In genomic region chr9:35398651-35399335, GRCh38 we compare ENCODE assay signal across 26 cellular contexts.
"Had no signal": no experiment of that assay in that cellular context is flagged by ENCODE, and none has a peak within 500 bp of the region (broad histone marks: within the 10 kb centered on the region; RNA-seq: fewer than 3 reads in every experiment).

No MANE protein-coding gene starts in this region.

- ATAC-seq: heart right ventricle, left colon, lower lobe of right lung, natural killer cell, pancreas, right lobe of liver had no signal

- DNase-seq: colonic mucosa; effector CD8-positive, alpha-beta T cell; endodermal cell; esophagus squamous epithelium; foreskin melanocyte; glutamatergic neuron; heart right ventricle; hippocampal formation; kidney glomerular epithelial cell; left colon; left ventricle myocardium inferior; lower lobe of right lung; natural killer cell; pancreas; retina; right lobe of liver; small intestine; stimulated activated CD4-positive, alpha-beta T cell treated with anti-CD3 and anti-CD28 coated beads, Interleukin-15, amount 100 ng/mL, for 24 hours; stimulated activated CD4-positive, alpha-beta T cell treated with anti-CD3 and anti-CD28 coated beads, Interleukin-2, amount 100 ng/mL, for 48 hours; stimulated activated naive CD4-positive, alpha-beta T cell; stimulated activated naive CD8-positive, alpha-beta T cell treated with anti-CD3 and anti-CD28 coated beads, Interleukin-15, amount 100 ng/mL, for 72 hours; thyroid gland had no signal

- H3K9me3 ChIP-seq: colonic mucosa, esophagus squamous epithelium, heart right ventricle, left ventricle myocardium inferior, lower lobe of right lung, neutrophil, pancreas, right lobe of liver, thyroid gland had no signal

- H3K27ac ChIP-seq: colonic mucosa, esophagus squamous epithelium, heart right ventricle, left ventricle myocardium inferior, lower lobe of right lung, neutrophil, pancreas, right lobe of liver, thyroid gland had no signal

- H3K4me1 ChIP-seq: colonic mucosa, esophagus squamous epithelium, lower lobe of right lung, pancreas, right lobe of liver, thyroid gland had no signal

- H3K27me3 ChIP-seq: colonic mucosa, esophagus squamous epithelium, heart right ventricle, neutrophil, pancreas, right lobe of liver, thyroid gland had no signal

- H3K27me3 Mint-ChIP-seq: dendritic cell treated with granulocyte-macrophage colony-stimulating factor and Interleukin-4, amounts not matched to agents 40 ng/mL and 50 ng/mL, for 4 days; type B pancreatic cell had no signal

- H3K4me3 ChIP-seq: colonic mucosa, esophagus squamous epithelium, heart right ventricle, left ventricle myocardium inferior, lower lobe of right lung, pancreas, right lobe of liver, thyroid gland had no signal

- H3K27ac Mint-ChIP-seq: dendritic cell treated with granulocyte-macrophage colony-stimulating factor and Interleukin-4, amounts not matched to agents 40 ng/mL and 50 ng/mL, for 4 days; endodermal cell; memory B cell; natural killer cell; type B pancreatic cell had no signal

- H3K4me1 Mint-ChIP-seq: endodermal cell, memory B cell, natural killer cell had no signal

- H3K4me3 Mint-ChIP-seq: dendritic cell treated with granulocyte-macrophage colony-stimulating factor and Interleukin-4, amounts not matched to agents 40 ng/mL and 50 ng/mL, for 4 days; endodermal cell; memory B cell; natural killer cell; type B pancreatic cell had no signal

- H3K9me3 Mint-ChIP-seq: dendritic cell treated with granulocyte-macrophage colony-stimulating factor and Interleukin-4, amounts not matched to agents 40 ng/mL and 50 ng/mL, for 4 days; endodermal cell; memory B cell; natural killer cell; stimulated activated naive CD8-positive, alpha-beta T cell treated with anti-CD3 and anti-CD28 coated beads, Interleukin-15, amount 100 ng/mL, for 72 hours; type B pancreatic cell had no signal

- H3K36me3 ChIP-seq: neutrophil had no signal

- H3K36me3 Mint-ChIP-seq: memory B cell, natural killer cell had no signal
